Comparison of ENCODE assay signal across 11 cellular contexts in genomic region chr17:35023538-35023937, GRCh38. TPM values are rescaled to one million over a fixed set of nuclear protein-coding genes. Genes with fewer than 3 reads are reported as not detected.
A peak's percentile ranks its signal among the peaks of the same experiment; 100 is the strongest.
DNase-seq lines count a peak whose midpoint lies in the region; ATAC-seq, FAIRE-seq and TF ChIP-seq lines count a peak whose summit lies in the region.
"Had no signal": no experiment of that assay in that cellular context is flagged by ENCODE, and none has a peak within 500 bp of the region (broad histone marks: within the 10 kb centered on the region; RNA-seq: fewer than 3 reads in every experiment).

No MANE protein-coding gene starts in this region.

- FAIRE-seq in H54 (lab: Jason Lieb, UNC), result no peak
- FAIRE-seq: GM12878 had no signal

- DNase-seq in MM.1S (no peak), coronary artery (ENCODE audit: low spot score) (no peak), osteoblast (ENCODE audit: insufficient read length, low spot score, missing footprints) (no peak), DMS53 treated with DMSO at 0.1 percent for 48 hours (lab: John Stamatoyannopoulos, UW; ENCODE audit: unreplicated experiment) (no peak), NOMO-1 treated with dmso at 0.1 percent for 144 hours (lab: John Stamatoyannopoulos, UW; ENCODE audit: unreplicated experiment) (no peak), H54 (ENCODE audit: insufficient read length, low spot score) (no peak)
- DNase-seq: kidney glomerular epithelial cell, testis had no signal

- no peak for ATAC-seq in HG02885 (IDR thresholded peaks at IDR 0.05; ENCODE audit: poor library complexity, unreplicated experiment)

- peak overlapping the region; percentile 98 for H3K27ac ChIP-seq in ACC112 (ENCODE audit: low read depth, low read length)
- peak overlapping the region; percentile 62; the same call in 1 of the 2 replicates for H3K27ac ChIP-seq in MM.1S (ENCODE audit: low read length)
- peak overlapping the region; percentile 61 to 86 for H3K27ac ChIP-seq in coronary artery
- peak overlapping the region; percentile 92 for H3K27ac ChIP-seq in osteoblast (ENCODE audit: low read depth, low read length)

- H4K20me1 ChIP-seq in MM.1S (ENCODE audit: insufficient read depth, low read length) (no peaks in the 10 kb centered on the region), osteoblast (ENCODE audit: insufficient read depth, low read length) (no peaks in the 10 kb centered on the region)

- H3K27me3 ChIP-seq in ACC112 (ENCODE audit: insufficient read depth, low read length), result no peaks in the 10 kb centered on the region
- H3K27me3 ChIP-seq in MM.1S (replicated peaks; ENCODE audit: insufficient read depth, low read length), result no peaks in the 10 kb centered on the region
- H3K27me3 ChIP-seq in osteoblast (ENCODE audit: insufficient read depth, low read length), result no peaks in the 10 kb centered on the region
- H3K27me3 ChIP-seq: testis had no signal

- no peaks in the 10 kb centered on the region for H3K9me2 ChIP-seq in MM.1S (replicated peaks; ENCODE audit: insufficient read depth, low read length)

- H2AFZ ChIP-seq in ACC112 (ENCODE audit: low read length, unreplicated experiment), result no peak overlapping the region
- no peak overlapping the region for H2AFZ ChIP-seq in MM.1S (ENCODE audit: low read length)
- H2AFZ ChIP-seq in osteoblast (ENCODE audit: low read length), result no peak overlapping the region

- H3K9ac ChIP-seq in MM.1S (ENCODE audit: low read length), result no peak overlapping the region

- H3K4me1 ChIP-seq in ACC112 (ENCODE audit: control insufficient read depth, insufficient read depth, low read length, unreplicated experiment), result peaks cover 32% of the 10 kb centered on the region
- peaks cover 18% of the 10 kb centered on the region for H3K4me1 ChIP-seq in MM.1S (ENCODE audit: low read length)
- H3K4me1 ChIP-seq in osteoblast (ENCODE audit: insufficient read depth, low read length), result peaks cover 23% of the 10 kb centered on the region

- TF ChIP-seq CTCF in MM.1S (IDR thresholded peaks at IDR 0.05; ENCODE audit: low read length), result no peak
- TF ChIP-seq CTCF in coronary artery (IDR thresholded peaks at IDR 0.05), result no peak
- TF ChIP-seq CTCF in osteoblast (IDR thresholded peaks at IDR 0.05; ENCODE audit: extremely low read depth, low read depth, low read length), result no peak

- H3K36me3 ChIP-seq in ACC112 (ENCODE audit: insufficient read depth, low read length) (peaks cover 4% of the 10 kb centered on the region; the same call in 1 of the 2 replicates), MM.1S (replicated peaks; ENCODE audit: insufficient read depth, low read length) (no peaks in the 10 kb centered on the region), osteoblast (ENCODE audit: insufficient read depth, low read length) (peaks cover 21% of the 10 kb centered on the region)

- TF ChIP-seq POLR2A in H54 (IDR thresholded peaks at IDR 0.05; ENCODE audit: low read depth, low read length), result no peak

- H3K4me3 ChIP-seq in ACC112 (ENCODE audit: low read depth, low read length), result no peak overlapping the region
- H3K4me3 ChIP-seq in MM.1S (ENCODE audit: low read length), result no peak overlapping the region
- H3K4me3 ChIP-seq in coronary artery, result no peak overlapping the region
- no peak overlapping the region for H3K4me3 ChIP-seq in osteoblast (ENCODE audit: insufficient read depth, low read length)
- H3K4me3 ChIP-seq: GM12878, testis had no signal

- peaks cover 4% of the 10 kb centered on the region; the same call in 1 of the 2 replicates for H3F3A ChIP-seq in MM.1S (ENCODE audit: insufficient read depth, low read length)

- no peaks in the 10 kb centered on the region for H3K9me3 ChIP-seq in MM.1S (replicated peaks; ENCODE audit: insufficient read depth, low read length)
- no peaks in the 10 kb centered on the region for H3K9me3 ChIP-seq in osteoblast (ENCODE audit: low read depth, low read length)
- H3K9me3 ChIP-seq: testis had no signal

- 0 out of 2 replicates have a peak overlapping the region, but pooled peaks have one; percentile 53 for H3K4me2 ChIP-seq in MM.1S (ENCODE audit: low read depth, low read length)
- no peak overlapping the region for H3K4me2 ChIP-seq in osteoblast (ENCODE audit: insufficient read depth, low read length)

- H3K79me2 ChIP-seq in ACC112 (ENCODE audit: control insufficient read depth, insufficient read depth, low read length, unreplicated experiment), result no peaks in the 10 kb centered on the region
- H3K79me2 ChIP-seq in MM.1S (ENCODE audit: low read length), result peaks cover 6% of the 10 kb centered on the region
- peaks cover 16% of the 10 kb centered on the region for H3K79me2 ChIP-seq in osteoblast (ENCODE audit: insufficient read depth, low read length)

RNA-seq across cellular contexts. Expression of gene RFFL, which starts 40.0 kb away (rescaled TPM):
- 15.2 and 15.6 TPM in 2 replicates for total RNA-seq in osteoblast

RNA-seq across cellular contexts. Expression of gene LIG3, which starts 43.2 kb away (rescaled TPM):
- 22.1 and 26.1 TPM in 2 replicates for total RNA-seq in osteoblast
